ENCODE assay signal across 15 cellular contexts in genomic region chr4:40311811-40312346, GRCh38. TPM values are rescaled to one million over a fixed set of nuclear protein-coding genes. Genes with fewer than 3 reads are reported as not detected.
DNase-seq lines count a peak whose midpoint lies in the region; TF ChIP-seq lines count a peak whose summit lies in the region.
"Had no signal": no experiment of that assay in that cellular context is flagged by ENCODE, and none has a peak within 500 bp of the region (broad histone marks: within the 10 kb centered on the region; RNA-seq: fewer than 3 reads in every experiment).

No MANE protein-coding gene starts in this region.

- H3K4me3 ChIP-seq in Caco-2 (ENCODE audit: low read depth, low read length), result no peak overlapping the region
- H3K4me3 ChIP-seq in neural cell (ENCODE audit: low read length), result no peak overlapping the region

- no peaks in the 10 kb centered on the region for H4K20me1 ChIP-seq in neural cell (ENCODE audit: insufficient read depth)

- TF ChIP-seq CTCF in Caco-2 (IDR thresholded peaks at IDR 0.05; ENCODE audit: insufficient read depth in 1 of 2, low read depth in 1 of 2, low read length in 1 of 2, severe bottlenecking in 1 of 2, unreplicated experiment in 1 of 2), result no peak
- no peak for TF ChIP-seq CTCF in neural cell (IDR thresholded peaks at IDR 0.05; ENCODE audit: poor library complexity, severe bottlenecking)

- H3K4me3 Mint-ChIP-seq in Caco-2 (ENCODE audit: unreplicated experiment), result no peak overlapping the region

- peak; percentile 16 for TF ChIP-seq RAD21 in neural cell (conservative IDR thresholded peaks at IDR 0.05)

- BruUV-seq in Caco-2 (replicated peaks; lab: Mats Ljungman, UMichigan), result no TSS peak

- no peaks in the 10 kb centered on the region for H3K27me3 ChIP-seq in Caco-2 (replicated peaks; ENCODE audit: control insufficient read depth, insufficient read depth, low read length)
- H3K27me3 ChIP-seq in neural cell (ENCODE audit: insufficient read depth, low read depth, low read length), result no peaks in the 10 kb centered on the region

- peak overlapping the region; percentile 59 for H3K27ac Mint-ChIP-seq in Caco-2 (ENCODE audit: unreplicated experiment)

- POLR2A ChIA-PET in Caco-2 (lab: Charles Lee), result no interaction called here

- H3K27ac ChIP-seq in neural cell (ENCODE audit: low read length), result peak overlapping the region; percentile 59

- no peak overlapping the region for H2AFZ ChIP-seq in neural cell (ENCODE audit: low read depth, low read length)

- H3K36me3 Mint-ChIP-seq in Caco-2 (ENCODE audit: insufficient read depth, unreplicated experiment), result no peaks in the 10 kb centered on the region

- H3K4me2 ChIP-seq in neural cell (ENCODE audit: low read length), result no peak overlapping the region

- H3K9me3 Mint-ChIP-seq in Caco-2 (ENCODE audit: unreplicated experiment), result no peaks in the 10 kb centered on the region

- intact Hi-C loops in Caco-2 (cut with micrococcal nuclease; ENCODE audit: unreplicated experiment), result no loop called here

- H3K79me2 ChIP-seq in neural cell (replicated peaks; ENCODE audit: insufficient read depth, low read length), result no peaks in the 10 kb centered on the region

- H3K4me1 Mint-ChIP-seq in Caco-2 (ENCODE audit: low read depth, unreplicated experiment), result peaks cover 24% of the 10 kb centered on the region

- H3F3A ChIP-seq in neural cell (ENCODE audit: insufficient read depth, low read length, poor library complexity, severe bottlenecking), result peaks cover 7% of the 10 kb centered on the region

- peaks cover 13% of the 10 kb centered on the region for H3K4me1 ChIP-seq in Caco-2

- H3K27me3 Mint-ChIP-seq in Caco-2 (ENCODE audit: insufficient read depth, unreplicated experiment), result no peaks in the 10 kb centered on the region

- H3K36me3 ChIP-seq in Caco-2 (ENCODE audit: control insufficient read depth, insufficient read depth, low read length), result no peaks in the 10 kb centered on the region
- H3K36me3 ChIP-seq in neural cell (ENCODE audit: insufficient read depth, low read length), result no peaks in the 10 kb centered on the region

- peak overlapping the region; percentile 11 for H3K9ac ChIP-seq in neural cell (ENCODE audit: low read length)

- DNase-seq in Caco-2 (peak in 1 of 2 experiments; percentile 45), NAMALWA (ENCODE audit: low spot score) (peak; percentile 42), NCI-H226 (no peak), LoVo (ENCODE audit: low spot score) (no peak), globus pallidus (ENCODE audit: low spot score) (no peak), DMS79 treated with DMSO at 0.1 percent for 48 hours (lab: John Stamatoyannopoulos, UW) (no peak)
- DNase-seq in central memory CD4-positive, alpha-beta T cell, result peak; percentile 38
- DNase-seq: islet precursor cell; NCI-H2081; nucleus accumbens; stimulated activated naive CD4-positive, alpha-beta T cell treated with Interleukin-2 at 50 U/mL for 16 hours had no signal

- no peaks in the 10 kb centered on the region for H3K9me3 ChIP-seq in Caco-2
- H3K9me3 ChIP-seq in neural cell (ENCODE audit: low read length), result no peaks in the 10 kb centered on the region

- CTCF ChIA-PET in Caco-2 (lab: Charles Lee), result interaction anchor here (0.6 to 1.2 kb wide), 2 partner anchors 13 to 266 kb away, joined by 5 read pairs; no protein-coding TSS in a partner anchor

- no peaks in the 10 kb centered on the region for H3K9me2 ChIP-seq in neural cell (ENCODE audit: insufficient read depth, low read length)

- TF ChIP-seq EP300 in neural cell (conservative IDR thresholded peaks at IDR 0.05; ENCODE audit: poor library complexity, severe bottlenecking), result peak; percentile 41

TF ChIP-seq in neural cell, 6 proteins besides CTCF, POLR2A, EP300 and RAD21:
- TF ChIP-seq TAF1 (IDR thresholded peaks at IDR 0.05; ENCODE audit: low read depth), result no peak
- TF ChIP-seq, protein P1, sequence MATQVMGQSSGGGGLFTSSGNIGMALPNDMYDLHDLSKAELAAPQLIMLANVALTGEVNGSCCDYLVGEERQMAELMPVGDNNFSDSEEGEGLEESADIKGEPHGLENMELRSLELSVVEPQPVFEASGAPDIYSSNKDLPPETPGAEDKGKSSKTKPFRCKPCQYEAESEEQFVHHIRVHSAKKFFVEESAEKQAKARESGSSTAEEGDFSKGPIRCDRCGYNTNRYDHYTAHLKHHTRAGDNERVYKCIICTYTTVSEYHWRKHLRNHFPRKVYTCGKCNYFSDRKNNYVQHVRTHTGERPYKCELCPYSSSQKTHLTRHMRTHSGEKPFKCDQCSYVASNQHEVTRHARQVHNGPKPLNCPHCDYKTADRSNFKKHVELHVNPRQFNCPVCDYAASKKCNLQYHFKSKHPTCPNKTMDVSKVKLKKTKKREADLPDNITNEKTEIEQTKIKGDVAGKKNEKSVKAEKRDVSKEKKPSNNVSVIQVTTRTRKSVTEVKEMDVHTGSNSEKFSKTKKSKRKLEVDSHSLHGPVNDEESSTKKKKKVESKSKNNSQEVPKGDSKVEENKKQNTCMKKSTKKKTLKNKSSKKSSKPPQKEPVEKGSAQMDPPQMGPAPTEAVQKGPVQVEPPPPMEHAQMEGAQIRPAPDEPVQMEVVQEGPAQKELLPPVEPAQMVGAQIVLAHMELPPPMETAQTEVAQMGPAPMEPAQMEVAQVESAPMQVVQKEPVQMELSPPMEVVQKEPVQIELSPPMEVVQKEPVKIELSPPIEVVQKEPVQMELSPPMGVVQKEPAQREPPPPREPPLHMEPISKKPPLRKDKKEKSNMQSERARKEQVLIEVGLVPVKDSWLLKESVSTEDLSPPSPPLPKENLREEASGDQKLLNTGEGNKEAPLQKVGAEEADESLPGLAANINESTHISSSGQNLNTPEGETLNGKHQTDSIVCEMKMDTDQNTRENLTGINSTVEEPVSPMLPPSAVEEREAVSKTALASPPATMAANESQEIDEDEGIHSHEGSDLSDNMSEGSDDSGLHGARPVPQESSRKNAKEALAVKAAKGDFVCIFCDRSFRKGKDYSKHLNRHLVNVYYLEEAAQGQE (IDR thresholded peaks at IDR 0.05; ENCODE audit: borderline replicate concordance), result no peak
- no peak for TF ChIP-seq EZH2 (IDR thresholded peaks at IDR 0.05; ENCODE audit: borderline replicate concordance, insufficient read depth, low read length, poor library complexity, severe bottlenecking)
- TF ChIP-seq SMC3 (conservative IDR thresholded peaks at IDR 0.05; ENCODE audit: poor library complexity), result no peak
- peak; percentile 44 for TF ChIP-seq POLR2AphosphoS5 (IDR thresholded peaks at IDR 0.05)
- TF ChIP-seq MXI1 (conservative IDR thresholded peaks at IDR 0.05; ENCODE audit: poor library complexity, severe bottlenecking), result no peak

RNA-seq across cellular contexts. Expression of gene CHRNA9, which starts 23.3 kb away (rescaled TPM):
- not detected in 2 replicates for total RNA-seq in Caco-2 (2022)
- polyA plus RNA-seq in neural cell, result 0.10 TPM in 1 of 2 replicates, not detected in the other
- 0.69 and 1.2 TPM in 2 replicates for polyA minus RNA-seq in neural cell
- total RNA-seq: cerebellum, fibroblast of lung, HepG2 had no signal
- polyA plus RNA-seq: fibroblast of lung, HepG2 had no signal

Comparison
In these comparisons a context has a peak if more than half of its experiments do, and no peak if none do; other contexts are left out.
1. DNase-seq: peak in NAMALWA (single experiment) and central memory CD4-positive, alpha-beta T cell (single experiment); none in NCI-H226 (single experiment), LoVo (single experiment), globus pallidus (single experiment) and DMS79 treated with DMSO at 0.1 percent for 48 hours (single experiment).